ENCODE assay signal across 8 cellular contexts in genomic region chr17:40075216-40076100, GRCh38. TPM values are rescaled to one million over a fixed set of nuclear protein-coding genes. Genes with fewer than 3 reads are reported as not detected.
DNase-seq lines count a peak whose midpoint lies in the region; ATAC-seq and TF ChIP-seq lines count a peak whose summit lies in the region.

No MANE protein-coding gene starts in this region.

- no peaks in the 10 kb centered on the region for H3K27me3 ChIP-seq in CD8-positive, alpha-beta memory T cell (ENCODE audit: insufficient read depth, low read length, poor library complexity, severe bottlenecking)
- H3K27me3 ChIP-seq in HUES64 (ENCODE audit: insufficient read depth, low read length) (no peaks in the 10 kb centered on the region), SJCRH30 (no peaks in the 10 kb centered on the region), trophoblast cell (ENCODE audit: insufficient read depth, low read length) (no peaks in the 10 kb centered on the region)

- H4K12ac ChIP-seq in trophoblast cell (ENCODE audit: low read depth, low read length) = no peak overlapping the region

- no peak overlapping the region for H2AK5ac ChIP-seq in trophoblast cell (ENCODE audit: low read length)

- H3K36me3 Mint-ChIP-seq in CD8-positive, alpha-beta memory T cell = peaks cover 0 to 44% (median 4%) of the 10 kb centered on the region in 3 donors
- no peaks in the 10 kb centered on the region for H3K36me3 Mint-ChIP-seq in activated naive CD4-positive, alpha-beta T cell treated with anti-CD3 and anti-CD28 coated beads for 36 hours (ENCODE audit: low read depth)
- peaks cover 5% of the 10 kb centered on the region for H3K36me3 Mint-ChIP-seq in glutamatergic neuron (ENCODE audit: unreplicated experiment)

- POLR2A ChIA-PET in CD8-positive, alpha-beta memory T cell (lab: Charles Lee) = interaction anchor here (0.6 to 2.1 kb wide), 7 partner anchors 10 to 93 kb away, joined by 3 to 10 read pairs (median 4); partner anchors contain the start of gene THRA

- H4K8ac ChIP-seq in trophoblast cell (ENCODE audit: low read depth, low read length) = peak overlapping the region; percentile 5

- peaks cover 29 to 52% (median 37%) of the 10 kb centered on the region in 3 donors for H3K4me1 Mint-ChIP-seq in CD8-positive, alpha-beta memory T cell
- peaks cover 35% of the 10 kb centered on the region for H3K4me1 Mint-ChIP-seq in activated naive CD4-positive, alpha-beta T cell treated with anti-CD3 and anti-CD28 coated beads for 36 hours (ENCODE audit: low read depth)
- H3K4me1 Mint-ChIP-seq in glutamatergic neuron (ENCODE audit: low read depth, unreplicated experiment) = peaks cover 13% of the 10 kb centered on the region

- no peak overlapping the region for H2BK5ac ChIP-seq in trophoblast cell (ENCODE audit: low read depth, low read length, poor library complexity)

- CTCF ChIA-PET in CD8-positive, alpha-beta memory T cell (lab: Charles Lee) = interaction anchor here (0.6 to 6.7 kb wide), 33 partner anchors 9 to 166 kb away, joined by 3 to 96 read pairs (median 7); partner anchors contain the start of genes MED24, NR1D1, THRA and WIPF2
- CTCF ChIA-PET in activated naive CD4-positive, alpha-beta T cell treated with anti-CD3 and anti-CD28 coated beads for 36 hours (lab: Charles Lee) = interaction anchor here (0.6 to 5.9 kb wide), 34 partner anchors 10 to 422 kb away, joined by 3 to 157 read pairs (median 4); partner anchors contain the start of genes CSF3, MED24, NR1D1 and THRA

- H3K9me3 ChIP-seq in CD8-positive, alpha-beta memory T cell (ENCODE audit: low read length) = no peaks in the 10 kb centered on the region
- H3K9me3 ChIP-seq in HUES64 (ENCODE audit: insufficient read depth, low read depth, low read length) = no peaks in the 10 kb centered on the region
- H3K9me3 ChIP-seq in SJCRH30 (replicated peaks) = no peaks in the 10 kb centered on the region
- H3K9me3 ChIP-seq in trophoblast cell (ENCODE audit: insufficient read depth, low read depth, low read length) = no peaks in the 10 kb centered on the region

- intact Hi-C loops in activated naive CD4-positive, alpha-beta T cell treated with anti-CD3 and anti-CD28 coated beads for 36 hours (cut with micrococcal nuclease) = no loop called here

- WGBS in HUES64 = 46% methylated on average over 15 of the region's 15 CpGs
- no CpG with 5 or more reads among the region's 15 CpGs for WGBS in trophoblast cell (ENCODE audit: extremely low coverage, insufficient coverage, insufficient read length)

- H3K23ac ChIP-seq in trophoblast cell (ENCODE audit: low read length) = no peak overlapping the region

- no peak overlapping the region for H2BK120ac ChIP-seq in trophoblast cell (ENCODE audit: insufficient read depth, low read length, poor library complexity)

- H3K4ac ChIP-seq in trophoblast cell (ENCODE audit: low read depth, low read length) = no peak overlapping the region

- no peak overlapping the region for H3K4me2 ChIP-seq in trophoblast cell (ENCODE audit: low read length)

- H3K79me1 ChIP-seq in trophoblast cell (ENCODE audit: low read length) = no peaks in the 10 kb centered on the region

- H2BK12ac ChIP-seq in trophoblast cell (ENCODE audit: low read length) = no peak overlapping the region

- no peak overlapping the region for H3K18ac ChIP-seq in trophoblast cell (ENCODE audit: low read length)

- H3K27ac Mint-ChIP-seq in CD8-positive, alpha-beta memory T cell = peak overlapping the region in 5 of 8 donors; percentile 62 to 87 (median 79)
- no peak overlapping the region for H3K27ac Mint-ChIP-seq in activated naive CD4-positive, alpha-beta T cell treated with anti-CD3 and anti-CD28 coated beads for 36 hours
- no peak overlapping the region for H3K27ac Mint-ChIP-seq in glutamatergic neuron (ENCODE audit: unreplicated experiment)

- peaks cover 37% of the 10 kb centered on the region for H3K4me1 ChIP-seq in CD8-positive, alpha-beta memory T cell (ENCODE audit: insufficient read depth, low read length)
- H3K4me1 ChIP-seq in HUES64 (ENCODE audit: insufficient read depth, low read length) (peaks cover 18% of the 10 kb centered on the region), SJCRH30 (peaks cover 26% of the 10 kb centered on the region), trophoblast cell (ENCODE audit: control insufficient read depth in 1 of 2, insufficient read depth in 2 of 2, low read length in 2 of 2) (peaks cover 3 to 4% of the 10 kb centered on the region in 2 experiments)

- H3K27me3 Mint-ChIP-seq in CD8-positive, alpha-beta memory T cell = peaks cover 0 to 3% of the 10 kb centered on the region in 2 donors
- H3K27me3 Mint-ChIP-seq in activated naive CD4-positive, alpha-beta T cell treated with anti-CD3 and anti-CD28 coated beads for 36 hours (ENCODE audit: low read depth) = no peaks in the 10 kb centered on the region
- peaks cover 7% of the 10 kb centered on the region for H3K27me3 Mint-ChIP-seq in glutamatergic neuron (ENCODE audit: unreplicated experiment)

- H3K14ac ChIP-seq in trophoblast cell (ENCODE audit: low read length) = no peak overlapping the region

- H3K9me3 Mint-ChIP-seq in CD8-positive, alpha-beta memory T cell = no peaks in the 10 kb centered on the region
- no peaks in the 10 kb centered on the region for H3K9me3 Mint-ChIP-seq in activated naive CD4-positive, alpha-beta T cell treated with anti-CD3 and anti-CD28 coated beads for 36 hours
- peaks cover 1% of the 10 kb centered on the region for H3K9me3 Mint-ChIP-seq in glutamatergic neuron (ENCODE audit: unreplicated experiment)

- peak overlapping the region; percentile 6 for H3K27ac ChIP-seq in CD8-positive, alpha-beta memory T cell (ENCODE audit: low read depth, low read length)
- peak overlapping the region; percentile 53 for H3K27ac ChIP-seq in HUES64 (ENCODE audit: low read depth, low read length)
- H3K27ac ChIP-seq in SJCRH30 = no peak overlapping the region
- no peak overlapping the region for H3K27ac ChIP-seq in trophoblast cell (ENCODE audit: low read depth, low read length)

- H3K9ac ChIP-seq in HUES64 (ENCODE audit: low read depth, low read length) (no peak overlapping the region), trophoblast cell (ENCODE audit: low read length) (no peak overlapping the region)

- H3K4me3 Mint-ChIP-seq in CD8-positive, alpha-beta memory T cell = peak overlapping the region in 1 of 7 donors; percentile 73
- no peak overlapping the region for H3K4me3 Mint-ChIP-seq in activated naive CD4-positive, alpha-beta T cell treated with anti-CD3 and anti-CD28 coated beads for 36 hours
- H3K4me3 Mint-ChIP-seq in glutamatergic neuron (ENCODE audit: unreplicated experiment) = no peak overlapping the region

- no peak overlapping the region for H4K91ac ChIP-seq in trophoblast cell (ENCODE audit: low read depth, low read length)

- H2AFZ ChIP-seq in trophoblast cell (ENCODE audit: insufficient read depth, low read length, poor library complexity) = peak overlapping the region; percentile 8

- ATAC-seq in HG03460 (IDR thresholded peaks at IDR 0.05; ENCODE audit: unreplicated experiment) = no peak
- no peak for ATAC-seq in HG03039 (IDR thresholded peaks at IDR 0.05; ENCODE audit: unreplicated experiment)

- H3K79me2 ChIP-seq in trophoblast cell (ENCODE audit: control insufficient read depth, insufficient read depth, low read length, poor library complexity) = no peaks in the 10 kb centered on the region

- H3K36me3 ChIP-seq in CD8-positive, alpha-beta memory T cell (ENCODE audit: insufficient read depth, low read length) = peaks cover 19% of the 10 kb centered on the region
- H3K36me3 ChIP-seq in HUES64 (ENCODE audit: insufficient read depth, low read length) = no peaks in the 10 kb centered on the region
- no peaks in the 10 kb centered on the region for H3K36me3 ChIP-seq in SJCRH30
- H3K36me3 ChIP-seq in trophoblast cell (ENCODE audit: control insufficient read depth in 1 of 2, insufficient read depth in 2 of 2, low read length in 2 of 2) = peaks cover 0 to 3% of the 10 kb centered on the region in 2 experiments

- DNase-seq in CD8-positive, alpha-beta memory T cell = peak; percentile 54 to 79 (median 56)
- DNase-seq in SJCRH30 = peak; percentile 65 to 85
- DNase-seq in activated naive CD4-positive, alpha-beta T cell treated with anti-CD3 and anti-CD28 coated beads for 36 hours = peak; percentile 80
- peak; percentile 82 for DNase-seq in glutamatergic neuron
- peak; percentile 26 to 78 for DNase-seq in trophoblast cell

- no peak overlapping the region for H3K4me3 ChIP-seq in CD8-positive, alpha-beta memory T cell (ENCODE audit: low read length)
- H3K4me3 ChIP-seq in HUES64 (ENCODE audit: low read length) = no peak overlapping the region
- no peak overlapping the region for H3K4me3 ChIP-seq in SJCRH30
- no peak overlapping the region for H3K4me3 ChIP-seq in trophoblast cell (ENCODE audit: low read depth, low read length)

- peak; percentile 91 for TF ChIP-seq CTCF in glutamatergic neuron (IDR thresholded peaks at IDR 0.05; ENCODE audit: partially characterized antibody, unreplicated experiment)

RNA-seq across cellular contexts. Expression of gene THRA, which starts 12.7 kb away (rescaled TPM):
- total RNA-seq in CD8-positive, alpha-beta memory T cell = 10 to 100 TPM; 12.6 to 13.2 TPM
- polyA plus RNA-seq in CD8-positive, alpha-beta memory T cell = 17.0 TPM
- 7.7 TPM for polyA plus RNA-seq in HUES64 (2013, experiment 1 of 2)
- 8.2 TPM for polyA plus RNA-seq in HUES64 (2013, experiment 2 of 2)
- 13.3 and 14.4 TPM in 2 replicates for total RNA-seq in SJCRH30 (2014; rRNA removed; shearing (Covaris generic))
- total RNA-seq in activated naive CD4-positive, alpha-beta T cell treated with anti-CD3 and anti-CD28 coated beads for 36 hours = 10 to 100 TPM; 10.2 to 11.2 TPM
- total RNA-seq in glutamatergic neuron (ENCODE audit: unreplicated experiment) = 17.6 TPM
- polyA plus RNA-seq in trophoblast cell (2013) = 4.1 TPM in 2 replicates

RNA-seq across cellular contexts. Expression of gene MED24, which starts 21.2 kb away (rescaled TPM):
- 100 to 1,000 TPM; 118 to 121 TPM for total RNA-seq in CD8-positive, alpha-beta memory T cell
- polyA plus RNA-seq in CD8-positive, alpha-beta memory T cell = 51.2 TPM
- 55.1 TPM for polyA plus RNA-seq in HUES64 (2013, experiment 1 of 2)
- polyA plus RNA-seq in HUES64 (2013, experiment 2 of 2) = 61.0 TPM
- total RNA-seq in SJCRH30 (2014; rRNA removed; shearing (Covaris generic)) = 41.8 and 55.0 TPM in 2 replicates
- total RNA-seq in activated naive CD4-positive, alpha-beta T cell treated with anti-CD3 and anti-CD28 coated beads for 36 hours = 100 to 1,000 TPM; 107 TPM
- total RNA-seq in glutamatergic neuron (ENCODE audit: unreplicated experiment) = 172 TPM
- polyA plus RNA-seq in trophoblast cell (2013) = 44.7 and 45.9 TPM in 2 replicates

RNA-seq across cellular contexts. Expression of gene NR1D1, which starts 24.9 kb away (rescaled TPM):
- 10 to 100 TPM; 10.0 to 10.2 TPM for total RNA-seq in CD8-positive, alpha-beta memory T cell
- 10.4 TPM for polyA plus RNA-seq in CD8-positive, alpha-beta memory T cell
- polyA plus RNA-seq in HUES64 (2013, experiment 1 of 2) = 2.8 TPM
- polyA plus RNA-seq in HUES64 (2013, experiment 2 of 2) = 3.4 TPM
- total RNA-seq in SJCRH30 (2014; rRNA removed; shearing (Covaris generic)) = 1.0 and 1.4 TPM in 2 replicates
- 1 to 10 TPM; 9.0 to 9.1 TPM for total RNA-seq in activated naive CD4-positive, alpha-beta T cell treated with anti-CD3 and anti-CD28 coated beads for 36 hours
- 1.3 TPM for total RNA-seq in glutamatergic neuron (ENCODE audit: unreplicated experiment)
- 2.0 and 2.2 TPM in 2 replicates for polyA plus RNA-seq in trophoblast cell (2013)

RNA-seq across cellular contexts. Expression of gene MSL1, which starts 46.3 kb away (rescaled TPM):
- total RNA-seq in CD8-positive, alpha-beta memory T cell = 10 to 100 TPM; 88.6 to 91.5 TPM
- polyA plus RNA-seq in CD8-positive, alpha-beta memory T cell = 13.5 TPM
- polyA plus RNA-seq in HUES64 (2013, experiment 1 of 2) = 59.7 TPM
- 65.8 TPM for polyA plus RNA-seq in HUES64 (2013, experiment 2 of 2)
- 72.9 and 76.1 TPM in 2 replicates for total RNA-seq in SJCRH30 (2014; rRNA removed; shearing (Covaris generic))
- total RNA-seq in activated naive CD4-positive, alpha-beta T cell treated with anti-CD3 and anti-CD28 coated beads for 36 hours = 10 to 100 TPM; 72.1 to 72.2 TPM
- total RNA-seq in glutamatergic neuron (ENCODE audit: unreplicated experiment) = 110 TPM
- polyA plus RNA-seq in trophoblast cell (2013) = 52.5 and 54.4 TPM in 2 replicates

Comparison
In these comparisons a context has a peak if more than half of its experiments do, and no peak if none do; other contexts are left out.
1. H3K27ac ChIP-seq: peak in CD8-positive, alpha-beta memory T cell (single experiment) and HUES64 (single experiment); none in SJCRH30 (single experiment) and trophoblast cell (single experiment).
2. H3K27ac Mint-ChIP-seq: peak in CD8-positive, alpha-beta memory T cell (5 of 8); none in activated naive CD4-positive, alpha-beta T cell treated with anti-CD3 and anti-CD28 coated beads for 36 hours (single experiment) and glutamatergic neuron (single experiment).
3. Peak in every context shown above with its lines, with median percentiles within 50 percentile points of each other: DNase-seq.